ENCODE assay signal across 8 cellular contexts in the genomic region with DNA sequence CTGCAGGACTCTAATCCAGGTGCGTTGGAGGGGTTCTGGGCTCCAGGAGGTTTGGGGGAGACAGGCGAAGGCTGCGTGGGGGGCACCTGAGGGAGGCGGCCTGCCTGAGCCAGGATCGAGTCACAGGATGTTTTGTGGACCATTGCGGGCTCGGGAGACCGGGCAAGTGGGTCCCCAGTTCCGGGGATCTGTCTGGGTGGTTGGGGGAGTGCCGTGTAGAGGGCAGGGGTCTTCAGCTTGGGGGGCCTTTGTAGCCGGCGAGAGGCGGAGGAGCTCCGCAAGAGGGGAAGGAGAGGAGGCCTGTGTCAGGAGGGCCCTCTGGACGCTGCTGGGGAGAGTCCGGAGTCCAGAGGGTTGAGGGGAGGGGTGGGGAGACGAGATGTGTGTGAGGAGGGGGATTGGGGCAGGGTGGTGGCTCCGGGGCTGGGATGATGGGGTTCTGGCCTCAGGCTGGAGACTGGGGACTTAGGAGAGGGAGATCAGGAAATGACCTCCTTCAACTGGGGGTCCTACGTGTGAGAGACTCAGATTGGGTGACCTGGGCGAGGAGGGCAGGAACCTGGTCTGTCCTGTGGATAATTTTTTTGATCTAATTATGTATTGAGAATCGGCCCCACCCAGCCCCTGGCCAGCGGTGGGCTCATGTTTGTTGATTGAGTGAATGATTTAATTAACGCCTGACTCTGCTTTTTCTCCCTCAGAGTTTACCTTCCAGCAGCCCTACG. TPM values are rescaled to one million over a fixed set of nuclear protein-coding genes. Genes with fewer than 3 reads are reported as not detected.
DNase-seq lines count a peak whose midpoint lies in the region; ATAC-seq and TF ChIP-seq lines count a peak whose summit lies in the region.

No MANE protein-coding gene starts in this region.

- TF ChIP-seq CTCF in Peyer's patch (IDR thresholded peaks at IDR 0.05), result no peak
- TF ChIP-seq CTCF in fibroblast of lung (conservative IDR thresholded peaks at IDR 0.05 in 1 of 2, IDR thresholded peaks at IDR 0.05 in 1 of 2; ENCODE audit: low read depth in 1 of 2, low read length in 2 of 2), result no peak

- no peaks in the 10 kb centered on the region for H4K20me1 ChIP-seq in fibroblast of lung (ENCODE audit: control insufficient read depth, extremely low read depth, insufficient read depth, low read length)

- H3K36me3 ChIP-seq in Peyer's patch (no peaks in the 10 kb centered on the region), fibroblast of lung (ENCODE audit: control insufficient read depth, insufficient read depth, low read length) (peaks cover 10% of the 10 kb centered on the region), rectal smooth muscle tissue (ENCODE audit: control insufficient read depth, insufficient read depth, low read length) (no peaks in the 10 kb centered on the region)

- DNase-seq in Peyer's patch, result no peak
- DNase-seq in fibroblast of lung (ENCODE audit: low read depth in 2 of 2), result no peak
- DNase-seq in globus pallidus (ENCODE audit: low spot score), result no peak
- DNase-seq in 8988T, result no peak
- no peak for DNase-seq in OCI-M1 (lab: John Stamatoyannopoulos, UW)

- H3K4me1 ChIP-seq in Peyer's patch (peaks cover 3 to 28% (median 15%) of the 10 kb centered on the region in 4 donors), fibroblast of lung (ENCODE audit: control insufficient read depth, extremely low read depth, insufficient read depth, low read length) (peaks cover 20% of the 10 kb centered on the region), rectal smooth muscle tissue (ENCODE audit: control insufficient read depth, insufficient read depth, low read length) (peaks cover 10% of the 10 kb centered on the region)

- no peak for TF ChIP-seq POLR2A in Peyer's patch (IDR thresholded peaks at IDR 0.05)

- no peaks in the 10 kb centered on the region for H3K27me3 ChIP-seq in Peyer's patch
- H3K27me3 ChIP-seq in fibroblast of lung (ENCODE audit: control insufficient read depth, insufficient read depth, low read length), result no peaks in the 10 kb centered on the region
- no peaks in the 10 kb centered on the region for H3K27me3 ChIP-seq in rectal smooth muscle tissue (ENCODE audit: control insufficient read depth, insufficient read depth, low read length)

- H3K9ac ChIP-seq in fibroblast of lung (ENCODE audit: insufficient read depth, low read length), result peak overlapping the region; percentile 91
- peak overlapping the region; percentile 79 for H3K9ac ChIP-seq in rectal smooth muscle tissue (ENCODE audit: low read length)

- no peak for ATAC-seq in HG02884 (IDR thresholded peaks at IDR 0.05; ENCODE audit: unreplicated experiment)

- peaks cover 35% of the 10 kb centered on the region for H3K79me2 ChIP-seq in fibroblast of lung (ENCODE audit: control insufficient read depth, insufficient read depth, low read length)

- H3K27ac ChIP-seq in Peyer's patch, result peak overlapping the region; percentile 21 to 66 (median 58)
- peak overlapping the region; percentile 74 for H3K27ac ChIP-seq in fibroblast of lung (ENCODE audit: insufficient read depth, low read length)
- H3K27ac ChIP-seq in rectal smooth muscle tissue (ENCODE audit: low read depth, low read length), result peak overlapping the region; percentile 77

- peak overlapping the region; percentile 97 for H3K4me2 ChIP-seq in fibroblast of lung (ENCODE audit: extremely low read depth, insufficient read depth, low read length)

- peak overlapping the region; percentile 12; the same call in 1 of the 2 replicates for H3K4me3 ChIP-seq in GM08714 (ENCODE audit: low read length)
- peak overlapping the region; percentile 11 to 61 (median 51) for H3K4me3 ChIP-seq in Peyer's patch
- H3K4me3 ChIP-seq in fibroblast of lung (replicated peaks in 1 of 4; ENCODE audit: control extremely low read depth in 1 of 4, insufficient read depth in 1 of 4, low read depth in 3 of 4, low read length in 4 of 4), result peak overlapping the region; percentile 71 to 95 (median 90)
- H3K4me3 ChIP-seq in rectal smooth muscle tissue (ENCODE audit: low read length), result peak overlapping the region; percentile 78

- no peaks in the 10 kb centered on the region for H3K9me3 ChIP-seq in Peyer's patch
- no peaks in the 10 kb centered on the region for H3K9me3 ChIP-seq in fibroblast of lung (ENCODE audit: control insufficient read depth, insufficient read depth, low read depth, low read length)

- no peak overlapping the region for H2AFZ ChIP-seq in fibroblast of lung (ENCODE audit: low read length)

RNA-seq across cellular contexts. Expression of a gene that starts 0.5 kb away (rescaled TPM):
- total RNA-seq in Peyer's patch (1 to 10 TPM in 3 of 4 donors, under 1 TPM in 1; 0.53 to 3.3 (median 1.4) TPM), fibroblast of lung (0.26 and 0.66 TPM in 2 replicates)
- 1.4 and 1.8 TPM in 2 replicates for polyA plus RNA-seq in fibroblast of lung
- 5.0 and 6.8 TPM in 2 replicates for polyA plus RNA-seq in fibroblast of lung (2012)
- 5.1 and 6.5 TPM in 2 replicates for polyA minus RNA-seq in fibroblast of lung (ENCODE audit: low replicate concordance)

RNA-seq across cellular contexts. Expression of a gene that starts 47.1 kb away (rescaled TPM):
- total RNA-seq in Peyer's patch (100 to 1,000 TPM; 205 to 275 (median 259) TPM), fibroblast of lung (50.3 and 65.2 TPM in 2 replicates)
- 70.2 and 93.9 TPM in 2 replicates for polyA plus RNA-seq in fibroblast of lung
- 57.8 and 75.8 TPM in 2 replicates for polyA plus RNA-seq in fibroblast of lung (2012)
- polyA minus RNA-seq in fibroblast of lung (ENCODE audit: low replicate concordance), result 53.6 and 77.4 TPM in 2 replicates

Comparison
In these comparisons a context has a peak if more than half of its experiments do, and no peak if none do; other contexts are left out.
1. H3K4me3 ChIP-seq: peak in every context shown above with its lines; median percentile 90 in fibroblast of lung; 78 in rectal smooth muscle tissue; 51 in Peyer's patch; 12 in GM08714.